Comparison of ENCODE assay signal across 13 cellular contexts in the genomic region with DNA sequence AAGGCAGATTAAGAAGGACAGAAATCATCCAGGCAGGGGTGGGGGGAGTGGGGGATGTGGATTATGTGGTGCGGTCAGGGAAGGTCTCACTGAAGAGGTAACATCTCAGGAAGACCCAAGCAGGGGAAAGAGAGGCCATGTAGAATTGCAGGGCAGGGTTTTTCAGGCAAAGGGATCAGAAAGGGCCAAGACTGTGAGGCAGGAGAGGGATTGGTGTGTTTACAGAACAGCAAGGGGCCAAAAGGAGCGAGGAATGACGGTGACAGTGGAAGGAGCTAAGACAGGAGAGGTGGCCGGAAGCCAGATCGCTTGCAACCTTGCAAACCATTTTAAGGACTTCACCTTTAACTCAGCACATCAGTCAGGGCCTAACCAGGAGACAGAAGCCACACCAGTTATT.
DNase-seq lines count a peak whose midpoint lies in the region; ATAC-seq, FAIRE-seq and TF ChIP-seq lines count a peak whose summit lies in the region.
"Had no signal": no experiment of that assay in that cellular context is flagged by ENCODE, and none has a peak within 500 bp of the region (broad histone marks: within the 10 kb centered on the region; RNA-seq: fewer than 3 reads in every experiment).

No MANE protein-coding gene starts in this region.

- H3K9ac ChIP-seq in Loucy (ENCODE audit: low read depth, low read length, poor library complexity, severe bottlenecking) (peak overlapping the region; percentile 68), mammary epithelial cell (ENCODE audit: insufficient read depth, low read length) (no peak overlapping the region), skeletal muscle satellite cell (ENCODE audit: low read depth, low read length) (peak overlapping the region; percentile 79), kidney (ENCODE audit: low read length in 2 of 2) (no peak overlapping the region)

- H3K36me3 ChIP-seq in Loucy (ENCODE audit: insufficient read depth, low read length): no peaks in the 10 kb centered on the region
- H3K36me3 ChIP-seq in mammary epithelial cell (ENCODE audit: insufficient read depth, low read length): no peaks in the 10 kb centered on the region
- H3K36me3 ChIP-seq in skeletal muscle satellite cell (ENCODE audit: insufficient read depth, low read length): no peaks in the 10 kb centered on the region
- H3K36me3 ChIP-seq in kidney (ENCODE audit: control insufficient read depth in 1 of 2, insufficient read depth in 2 of 2, low read length in 2 of 2): no peaks in the 10 kb centered on the region
- H3K36me3 ChIP-seq: gastroesophageal sphincter, right atrium auricular region had no signal

- peaks cover 39% of the 10 kb centered on the region for H3K4me1 Mint-ChIP-seq in activated naive CD4-positive, alpha-beta T cell treated with anti-CD3 and anti-CD28 coated beads for 36 hours (ENCODE audit: low read depth)
- H3K4me1 Mint-ChIP-seq in WTC11: peaks cover 27% of the 10 kb centered on the region

- no peaks in the 10 kb centered on the region for H3K36me3 Mint-ChIP-seq in activated naive CD4-positive, alpha-beta T cell treated with anti-CD3 and anti-CD28 coated beads for 36 hours (ENCODE audit: low read depth)
- H3K36me3 Mint-ChIP-seq in WTC11: no peaks in the 10 kb centered on the region

- no peaks in the 10 kb centered on the region for H3F3A ChIP-seq in Loucy (ENCODE audit: low read depth)

- intact Hi-C loops in activated naive CD4-positive, alpha-beta T cell treated with anti-CD3 and anti-CD28 coated beads for 36 hours (cut with micrococcal nuclease): loop anchor here (2.0 to 5.0 kb wide), 6 partner anchors 36 to 483 kb away; no protein-coding TSS in a partner anchor
- intact Hi-C loops in mammary epithelial cell (cut with micrococcal nuclease): loop anchor here (2.0 to 10.0 kb wide), 5 partner anchors 388 to 914 kb away; a partner anchor contains a TSS
- intact Hi-C loops in kidney (cut with DNase I): no loop called here

- no peak overlapping the region for H3K4me3 Mint-ChIP-seq in activated naive CD4-positive, alpha-beta T cell treated with anti-CD3 and anti-CD28 coated beads for 36 hours
- no peak overlapping the region for H3K4me3 Mint-ChIP-seq in WTC11
- H3K4me3 Mint-ChIP-seq: activated B cell treated with CpG ODN at 0.5 μM for 24 hours had no signal

- no peaks in the 10 kb centered on the region for H3K27me3 Mint-ChIP-seq in activated naive CD4-positive, alpha-beta T cell treated with anti-CD3 and anti-CD28 coated beads for 36 hours (ENCODE audit: low read depth)
- no peaks in the 10 kb centered on the region for H3K27me3 Mint-ChIP-seq in WTC11 (ENCODE audit: low read depth)
- H3K27me3 Mint-ChIP-seq: activated B cell treated with CpG ODN at 0.5 μM for 24 hours had no signal

- no peak for FAIRE-seq in kidney (lab: Jason Lieb, UNC)
- FAIRE-seq: GM12891 had no signal

- 95% methylated on average over 5 of the region's 5 CpGs for WGBS in mammary epithelial cell (ENCODE audit: low coverage, missing lambda C conversion rate)

- H3K27ac ChIP-seq in mammary epithelial cell (ENCODE audit: insufficient read depth, low read depth, low read length) (peak overlapping the region; percentile 67), kidney (ENCODE audit: low read depth in 2 of 2, low read length in 2 of 2) (no peak overlapping the region)
- H3K27ac ChIP-seq: right atrium auricular region had no signal

- H3K4me1 ChIP-seq in Loucy (ENCODE audit: insufficient read depth, low read length, poor library complexity, severe bottlenecking) (peaks cover 76% of the 10 kb centered on the region), mammary epithelial cell (ENCODE audit: insufficient read depth, low read length) (peaks cover 55% of the 10 kb centered on the region), skeletal muscle satellite cell (ENCODE audit: control insufficient read depth, insufficient read depth, low read length) (peaks cover 79% of the 10 kb centered on the region), kidney (ENCODE audit: control insufficient read depth in 1 of 2, insufficient read depth in 1 of 2, low read depth in 1 of 2, low read length in 2 of 2) (peaks cover 0 to 4% of the 10 kb centered on the region in 2 donors)

- no peak for DNase-seq in activated naive CD4-positive, alpha-beta T cell treated with anti-CD3 and anti-CD28 coated beads for 36 hours
- DNase-seq in activated naive CD4-positive, alpha-beta T cell treated with Interleukin-2 at 50 U/mL for 16 hours: no peak
- no peak for DNase-seq in mammary epithelial cell
- no peak for DNase-seq in WTC11 (ENCODE audit: low spot score)
- no peak for DNase-seq in UCSD-AML1 (lab: John Stamatoyannopoulos, UW; ENCODE audit: unreplicated experiment)
- no peak for DNase-seq in kidney
- DNase-seq: activated B cell treated with CpG ODN at 0.5 μM for 24 hours, NCI-H345 had no signal

- no peak overlapping the region for H2AFZ ChIP-seq in Loucy (ENCODE audit: low read length)
- no peak overlapping the region for H2AFZ ChIP-seq in mammary epithelial cell (ENCODE audit: low read depth, low read length)

- H3K9me3 Mint-ChIP-seq in activated naive CD4-positive, alpha-beta T cell treated with anti-CD3 and anti-CD28 coated beads for 36 hours: no peaks in the 10 kb centered on the region
- H3K9me3 Mint-ChIP-seq in WTC11: no peaks in the 10 kb centered on the region

- no TSS peak for BruUV-seq in mammary epithelial cell (replicated peaks; lab: Mats Ljungman, UMichigan)

- H3K27me3 ChIP-seq in Loucy (ENCODE audit: insufficient read depth, low read length, poor library complexity, severe bottlenecking) (no peaks in the 10 kb centered on the region), mammary epithelial cell (ENCODE audit: insufficient read depth, low read length) (no peaks in the 10 kb centered on the region), skeletal muscle satellite cell (ENCODE audit: control insufficient read depth, insufficient read depth, low read length) (no peaks in the 10 kb centered on the region)
- H3K27me3 ChIP-seq: gastroesophageal sphincter, right atrium auricular region had no signal

- H3K27ac Mint-ChIP-seq in activated naive CD4-positive, alpha-beta T cell treated with anti-CD3 and anti-CD28 coated beads for 36 hours: peak overlapping the region; percentile 80
- H3K27ac Mint-ChIP-seq in WTC11: no peak overlapping the region
- H3K27ac Mint-ChIP-seq: activated B cell treated with CpG ODN at 0.5 μM for 24 hours had no signal

- no peaks in the 10 kb centered on the region for H3K9me3 ChIP-seq in Loucy (ENCODE audit: insufficient read depth, low read depth, low read length)
- H3K9me3 ChIP-seq in mammary epithelial cell (replicated peaks; ENCODE audit: insufficient read depth, low read length): no peaks in the 10 kb centered on the region
- no peaks in the 10 kb centered on the region for H3K9me3 ChIP-seq in skeletal muscle satellite cell (replicated peaks; ENCODE audit: low read length)
- H3K9me3 ChIP-seq in kidney (ENCODE audit: control insufficient read depth in 1 of 2, low read length in 2 of 2): no peaks in the 10 kb centered on the region
- H3K9me3 ChIP-seq: right atrium auricular region had no signal

- H3K4me3 ChIP-seq in Loucy (ENCODE audit: low read length, poor library complexity, severe bottlenecking) (no peak overlapping the region), mammary epithelial cell (replicated peaks in 1 of 3; ENCODE audit: insufficient read depth in 1 of 3, low read depth in 2 of 3, low read length in 3 of 3) (no peak overlapping the region), skeletal muscle satellite cell (ENCODE audit: low read length) (no peak overlapping the region), kidney (ENCODE audit: low read length in 2 of 2) (no peak overlapping the region)
- H3K4me3 ChIP-seq: gastroesophageal sphincter, right atrium auricular region had no signal

- H3K9me2 ChIP-seq in Loucy (replicated peaks; ENCODE audit: low read depth, low read length): no peaks in the 10 kb centered on the region

- ATAC-seq in WTC11: no peak
- ATAC-seq: gastroesophageal sphincter had no signal

- H3K79me2 ChIP-seq in Loucy (ENCODE audit: insufficient read depth, low read length): no peaks in the 10 kb centered on the region
- H3K79me2 ChIP-seq in mammary epithelial cell (ENCODE audit: insufficient read depth, low read length): no peaks in the 10 kb centered on the region

- no peak for TF ChIP-seq CTCF in Loucy (conservative IDR thresholded peaks at IDR 0.05; ENCODE audit: low read length)
- TF ChIP-seq CTCF in mammary epithelial cell (conservative IDR thresholded peaks at IDR 0.05 in 1 of 2, IDR thresholded peaks at IDR 0.05 in 1 of 2; ENCODE audit: extremely low read depth in 1 of 2, insufficient read depth in 1 of 2, low read depth in 1 of 2, low read length in 2 of 2): no peak
- TF ChIP-seq CTCF in WTC11 (IDR thresholded peaks at IDR 0.05): no peak
- no peak for TF ChIP-seq CTCF in kidney (IDR thresholded peaks at IDR 0.05; ENCODE audit: borderline replicate concordance, extremely low read depth, insufficient read depth)

- in situ Hi-C loops in mammary epithelial cell (cut with MboI; ENCODE audit: low sequenced_read_pairs in 2 of 2): loop anchor here in 1 of 2 donors (10.0 kb wide), 1 partner anchor 496 kb away; no protein-coding TSS in a partner anchor

- CTCF ChIA-PET in activated naive CD4-positive, alpha-beta T cell treated with anti-CD3 and anti-CD28 coated beads for 36 hours (lab: Charles Lee): interaction anchor here (0.7 to 1.7 kb wide), 6 partner anchors 14 to 499 kb away, joined by 3 to 8 read pairs (median 6); no protein-coding TSS in a partner anchor
- CTCF ChIA-PET in mammary epithelial cell (lab: Charles Lee; ENCODE audit: low non-redundant PET): no interaction called here
- CTCF ChIA-PET in WTC11 (lab: Charles Lee): interaction anchor here (0.9 to 1.7 kb wide), 8 partner anchors 9 to 680 kb away, joined by 3 to 11 read pairs (median 4); no protein-coding TSS in a partner anchor

- dilution Hi-C loops in mammary epithelial cell (cut with HindIII; ENCODE audit: low sequenced_read_pairs): loop anchor here (5.0 kb wide), 1 partner anchor 38 kb away; no protein-coding TSS in a partner anchor

- H4K20me1 ChIP-seq in Loucy (ENCODE audit: insufficient read depth, low read length, poor library complexity, severe bottlenecking): no peaks in the 10 kb centered on the region
- no peaks in the 10 kb centered on the region for H4K20me1 ChIP-seq in mammary epithelial cell (ENCODE audit: insufficient read depth, low read length)

- H3K4me2 ChIP-seq in Loucy (ENCODE audit: low read depth, low read length, poor library complexity, severe bottlenecking) (no peak overlapping the region), mammary epithelial cell (ENCODE audit: insufficient read depth, low read depth, low read length) (no peak overlapping the region), skeletal muscle satellite cell (ENCODE audit: low read length) (no peak overlapping the region)

- POLR2A ChIA-PET in WTC11 (lab: Charles Lee): no interaction called here

Comparison
In these comparisons a context has a peak if more than half of its experiments do, and no peak if none do; other contexts are left out.
1. H3K9ac ChIP-seq: peak in Loucy (single experiment) and skeletal muscle satellite cell (single experiment); none in mammary epithelial cell (single experiment) and kidney (0 of 2).